Comparison of ENCODE assay signal across 1 cellular context in genomic region chr10:75235375-75236177, GRCh38.
TF ChIP-seq lines count a peak whose summit lies in the region.

TSS of gene COMTD1 (minus strand) at chr10:75235957. CDS start at chr10:75235928, 29 bp downstream.

TF ChIP-seq in HepG2, 621 proteins besides CTCF, POLR2A, EP300 and RAD21 (continued from another document and continues in another):
- TF ChIP-seq ZBED4 (CRISPR knock-in tag; IDR thresholded peaks at IDR 0.05; ENCODE audit: borderline replicate concordance) = no peak; the same call in 1 of the 2 replicates
- no peak for TF ChIP-seq NFIB (CRISPR knock-in tag; IDR thresholded peaks at IDR 0.05; ENCODE audit: borderline replicate concordance)
- 0 out of 2 replicates have a peak, but pooled peaks have one; percentile 70 for TF ChIP-seq MED13 (CRISPR knock-in tag; IDR thresholded peaks at IDR 0.05)
- TF ChIP-seq ZNF589 (CRISPR knock-in tag; conservative IDR thresholded peaks at IDR 0.05) = no peak
- TF ChIP-seq ZNF484 (CRISPR knock-in tag; IDR thresholded peaks at IDR 0.05; ENCODE audit: borderline replicate concordance, low read depth) = no peak; the same call in 1 of the 2 replicates
- TF ChIP-seq HOXA7 (CRISPR knock-in tag; IDR thresholded peaks at IDR 0.05) = no peak
- no peak for TF ChIP-seq ZBTB26 (CRISPR knock-in tag; IDR thresholded peaks at IDR 0.05; ENCODE audit: borderline replicate concordance)
- no peak for TF ChIP-seq YEATS2 (CRISPR knock-in tag; IDR thresholded peaks at IDR 0.05; ENCODE audit: borderline replicate concordance)
- TF ChIP-seq TSC22D2 (CRISPR knock-in tag; IDR thresholded peaks at IDR 0.05; ENCODE audit: borderline replicate concordance) = no peak
- TF ChIP-seq GTF2F1 (IDR thresholded peaks at IDR 0.05; ENCODE audit: low read length) = no peak; the same call in 1 of the 2 replicates
- no peak for TF ChIP-seq ZNF230 (CRISPR knock-in tag; IDR thresholded peaks at IDR 0.05)
- no peak for TF ChIP-seq ZNF235 (CRISPR knock-in tag; IDR thresholded peaks at IDR 0.05; ENCODE audit: borderline replicate concordance)
- TF ChIP-seq ZNF253 (CRISPR knock-in tag; IDR thresholded peaks at IDR 0.05; ENCODE audit: borderline replicate concordance) = no peak
- no peak for TF ChIP-seq ZBTB2 (CRISPR knock-in tag; IDR thresholded peaks at IDR 0.05; ENCODE audit: low read depth)
- no peak for TF ChIP-seq ZNF224 (CRISPR knock-in tag; IDR thresholded peaks at IDR 0.05)
- peak; percentile 50; the same call in 1 of the 2 replicates for TF ChIP-seq ZSCAN20 (CRISPR knock-in tag; IDR thresholded peaks at IDR 0.05; ENCODE audit: borderline replicate concordance)
- no peak for TF ChIP-seq ZNF737 (CRISPR knock-in tag; IDR thresholded peaks at IDR 0.05; ENCODE audit: borderline replicate concordance)
- TF ChIP-seq AKNA (CRISPR knock-in tag; IDR thresholded peaks at IDR 0.05; ENCODE audit: borderline replicate concordance) = no peak
- no peak for TF ChIP-seq ZBTB46 (CRISPR knock-in tag; IDR thresholded peaks at IDR 0.05; ENCODE audit: borderline replicate concordance)
- TF ChIP-seq ZNF160 (CRISPR knock-in tag; IDR thresholded peaks at IDR 0.05) = no peak; the same call in none of the 2 replicates
- no peak for TF ChIP-seq ZNF614 (CRISPR knock-in tag; IDR thresholded peaks at IDR 0.05; ENCODE audit: borderline replicate concordance)
- no peak for TF ChIP-seq THRA (CRISPR knock-in tag; IDR thresholded peaks at IDR 0.05; ENCODE audit: borderline replicate concordance)
- no peak for TF ChIP-seq ZNF432 (CRISPR knock-in tag; IDR thresholded peaks at IDR 0.05; ENCODE audit: borderline replicate concordance)
- no peak; the same call in 1 of the 2 replicates for TF ChIP-seq FOXK1 (CRISPR knock-in tag; IDR thresholded peaks at IDR 0.05; ENCODE audit: borderline replicate concordance, low read depth)
- peak; percentile 91 for TF ChIP-seq TFDP2 (CRISPR knock-in tag; IDR thresholded peaks at IDR 0.05)
- peak; percentile 69 for TF ChIP-seq POLR2G (IDR thresholded peaks at IDR 0.05; ENCODE audit: low read depth, low read length)
- TF ChIP-seq ZNF431 (CRISPR knock-in tag; IDR thresholded peaks at IDR 0.05; ENCODE audit: borderline replicate concordance, low read depth) = 0 out of 2 replicates have a peak, but pooled peaks have one; percentile 60
- peak; percentile 69; the same call in 1 of the 2 replicates for TF ChIP-seq ZNF790 (CRISPR knock-in tag; IDR thresholded peaks at IDR 0.05; ENCODE audit: borderline replicate concordance)
- no peak for TF ChIP-seq NKX3-1 (CRISPR knock-in tag; IDR thresholded peaks at IDR 0.05)
- peak; percentile 80 for TF ChIP-seq ZMYM4 (CRISPR knock-in tag; IDR thresholded peaks at IDR 0.05)
- TF ChIP-seq YEATS4 (CRISPR knock-in tag; IDR thresholded peaks at IDR 0.05; ENCODE audit: borderline replicate concordance) = peak; percentile 90
- no peak for TF ChIP-seq ZNF292 (CRISPR knock-in tag; IDR thresholded peaks at IDR 0.05; ENCODE audit: borderline replicate concordance, low read depth)
- TF ChIP-seq ZNF577 (CRISPR knock-in tag; IDR thresholded peaks at IDR 0.05; ENCODE audit: borderline replicate concordance, low read depth) = no peak
- 0 out of 2 replicates have a peak, but pooled peaks have one; percentile 23 for TF ChIP-seq ZNF512 (CRISPR knock-in tag; IDR thresholded peaks at IDR 0.05)
- no peak for TF ChIP-seq JDP2 (CRISPR knock-in tag; IDR thresholded peaks at IDR 0.05; ENCODE audit: borderline replicate concordance)
- peak; percentile 95 for TF ChIP-seq ZNF768 (CRISPR knock-in tag; IDR thresholded peaks at IDR 0.05)
- TF ChIP-seq SOX5 (CRISPR knock-in tag; IDR thresholded peaks at IDR 0.05; ENCODE audit: borderline replicate concordance) = no peak; the same call in 1 of the 2 replicates
- no peak for TF ChIP-seq CREB3 (CRISPR knock-in tag; IDR thresholded peaks at IDR 0.05)
- peak; percentile 88 for TF ChIP-seq ZNF121 (CRISPR knock-in tag; IDR thresholded peaks at IDR 0.05)
- TF ChIP-seq ZFP82 (CRISPR knock-in tag; IDR thresholded peaks at IDR 0.05; ENCODE audit: borderline replicate concordance) = 0 out of 2 replicates have a peak, but pooled peaks have one; percentile 63
- TF ChIP-seq MTF1 (CRISPR knock-in tag; IDR thresholded peaks at IDR 0.05) = peak; percentile 36; the same call in 1 of the 2 replicates
